In genomic region chr6:1867197-1867596, GRCh38 we compare ENCODE assay signal across 17 cellular contexts.
"Had no signal": no experiment of that assay in that cellular context is flagged by ENCODE, and none has a peak within 500 bp of the region (broad histone marks: within the 10 kb centered on the region; RNA-seq: fewer than 3 reads in every experiment).

No MANE protein-coding gene starts in this region.

- H3K36me3 ChIP-seq: heart left ventricle, neutrophil, suprapubic skin, thyroid gland had no signal

- H3K27me3 ChIP-seq: neutrophil, suprapubic skin, thyroid gland had no signal

- H3K4me3 ChIP-seq: coronary artery, heart left ventricle, suprapubic skin, thyroid gland had no signal

- H3K27ac Mint-ChIP-seq: naive thymus-derived CD8-positive, alpha-beta T cell; type B pancreatic cell had no signal

- H3K4me3 Mint-ChIP-seq: naive thymus-derived CD8-positive, alpha-beta T cell; type B pancreatic cell had no signal

- H3K4me1 ChIP-seq: suprapubic skin, thyroid gland had no signal

- DNase-seq: effector CD4-positive, alpha-beta T cell; foreskin melanocyte; heart left ventricle; hippocampal formation; islet precursor cell; mammary epithelial cell; naive thymus-derived CD8-positive, alpha-beta T cell; right cardiac atrium; small intestine; stimulated activated CD4-positive, alpha-beta T cell treated with anti-CD3 and anti-CD28 coated beads, Interleukin-2, amount 100 ng/mL, for 48 hours; stimulated activated naive CD4-positive, alpha-beta T cell treated with Interleukin-2 at 50 U/mL for 16 hours; thyroid gland had no signal

- H3K27me3 Mint-ChIP-seq: naive thymus-derived CD8-positive, alpha-beta T cell had no signal

- H3K36me3 Mint-ChIP-seq: naive thymus-derived CD8-positive, alpha-beta T cell; type B pancreatic cell had no signal

- H3K27ac ChIP-seq: heart left ventricle, neutrophil, suprapubic skin, thyroid gland had no signal

- H3K9me3 Mint-ChIP-seq: naive thymus-derived CD8-positive, alpha-beta T cell; type B pancreatic cell had no signal

- H3K9me3 ChIP-seq: heart left ventricle, neutrophil, suprapubic skin, thyroid gland had no signal

- ATAC-seq: heart left ventricle; left lobe of liver; naive thymus-derived CD8-positive, alpha-beta T cell; right cardiac atrium had no signal
